1 cellular context compared by ENCODE assay signal in the genomic region with DNA sequence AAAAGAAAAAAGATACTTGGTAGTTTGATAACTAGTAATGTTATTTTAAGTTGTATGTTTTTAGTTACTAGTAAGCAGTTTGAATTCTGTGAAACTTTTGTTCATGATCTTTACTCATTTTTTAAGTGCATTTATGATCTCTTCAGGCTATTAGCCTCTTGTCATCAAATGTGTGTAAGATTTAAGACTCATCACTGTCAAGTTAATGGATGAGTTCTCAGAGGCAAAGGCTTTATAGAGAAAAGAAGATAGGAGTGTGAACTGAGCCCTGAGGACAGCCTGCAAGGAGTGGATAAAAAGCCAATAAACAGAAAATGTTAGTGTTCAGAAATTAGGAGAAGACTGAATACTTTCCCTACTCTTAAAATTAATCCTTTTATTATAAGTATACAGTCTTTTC.
TF ChIP-seq lines count a peak whose summit lies in the region.

No MANE protein-coding gene starts in this region.

TF ChIP-seq in WTC11, 78 proteins besides CTCF, POLR2A, EP300 and RAD21 (continued from another document):
- TF ChIP-seq, protein P1, sequence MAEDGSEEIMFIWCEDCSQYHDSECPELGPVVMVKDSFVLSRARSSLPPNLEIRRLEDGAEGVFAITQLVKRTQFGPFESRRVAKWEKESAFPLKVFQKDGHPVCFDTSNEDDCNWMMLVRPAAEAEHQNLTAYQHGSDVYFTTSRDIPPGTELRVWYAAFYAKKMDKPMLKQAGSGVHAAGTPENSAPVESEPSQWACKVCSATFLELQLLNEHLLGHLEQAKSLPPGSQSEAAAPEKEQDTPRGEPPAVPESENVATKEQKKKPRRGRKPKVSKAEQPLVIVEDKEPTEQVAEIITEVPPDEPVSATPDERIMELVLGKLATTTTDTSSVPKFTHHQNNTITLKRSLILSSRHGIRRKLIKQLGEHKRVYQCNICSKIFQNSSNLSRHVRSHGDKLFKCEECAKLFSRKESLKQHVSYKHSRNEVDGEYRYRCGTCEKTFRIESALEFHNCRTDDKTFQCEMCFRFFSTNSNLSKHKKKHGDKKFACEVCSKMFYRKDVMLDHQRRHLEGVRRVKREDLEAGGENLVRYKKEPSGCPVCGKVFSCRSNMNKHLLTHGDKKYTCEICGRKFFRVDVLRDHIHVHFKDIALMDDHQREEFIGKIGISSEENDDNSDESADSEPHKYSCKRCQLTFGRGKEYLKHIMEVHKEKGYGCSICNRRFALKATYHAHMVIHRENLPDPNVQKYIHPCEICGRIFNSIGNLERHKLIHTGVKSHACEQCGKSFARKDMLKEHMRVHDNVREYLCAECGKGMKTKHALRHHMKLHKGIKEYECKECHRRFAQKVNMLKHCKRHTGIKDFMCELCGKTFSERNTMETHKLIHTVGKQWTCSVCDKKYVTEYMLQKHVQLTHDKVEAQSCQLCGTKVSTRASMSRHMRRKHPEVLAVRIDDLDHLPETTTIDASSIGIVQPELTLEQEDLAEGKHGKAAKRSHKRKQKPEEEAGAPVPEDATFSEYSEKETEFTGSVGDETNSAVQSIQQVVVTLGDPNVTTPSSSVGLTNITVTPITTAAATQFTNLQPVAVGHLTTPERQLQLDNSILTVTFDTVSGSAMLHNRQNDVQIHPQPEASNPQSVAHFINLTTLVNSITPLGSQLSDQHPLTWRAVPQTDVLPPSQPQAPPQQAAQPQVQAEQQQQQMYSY (CRISPR knock-in tag; IDR thresholded peaks at IDR 0.05): no peak
- TF ChIP-seq AFF4 (CRISPR knock-in tag; IDR thresholded peaks at IDR 0.05; ENCODE audit: borderline replicate concordance) (no peak), ZNF532 (CRISPR knock-in tag; IDR thresholded peaks at IDR 0.05; ENCODE audit: borderline replicate concordance) (no peak), JUN (CRISPR knock-in tag; IDR thresholded peaks at IDR 0.05) (no peak), TEAD4 (CRISPR knock-in tag; IDR thresholded peaks at IDR 0.05) (no peak), RELA (CRISPR knock-in tag; IDR thresholded peaks at IDR 0.05; ENCODE audit: borderline replicate concordance) (no peak), FOXJ3 (CRISPR knock-in tag; IDR thresholded peaks at IDR 0.05; ENCODE audit: borderline replicate concordance) (no peak), EMX1 (CRISPR knock-in tag; IDR thresholded peaks at IDR 0.05) (no peak)
- TF ChIP-seq, protein P2, sequence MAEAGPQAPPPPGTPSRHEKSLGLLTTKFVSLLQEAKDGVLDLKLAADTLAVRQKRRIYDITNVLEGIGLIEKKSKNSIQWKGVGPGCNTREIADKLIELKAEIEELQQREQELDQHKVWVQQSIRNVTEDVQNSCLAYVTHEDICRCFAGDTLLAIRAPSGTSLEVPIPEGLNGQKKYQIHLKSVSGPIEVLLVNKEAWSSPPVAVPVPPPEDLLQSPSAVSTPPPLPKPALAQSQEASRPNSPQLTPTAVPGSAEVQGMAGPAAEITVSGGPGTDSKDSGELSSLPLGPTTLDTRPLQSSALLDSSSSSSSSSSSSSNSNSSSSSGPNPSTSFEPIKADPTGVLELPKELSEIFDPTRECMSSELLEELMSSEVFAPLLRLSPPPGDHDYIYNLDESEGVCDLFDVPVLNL (CRISPR knock-in tag; IDR thresholded peaks at IDR 0.05; ENCODE audit: borderline replicate concordance, low read depth): no peak
